In genomic region chr13:20366056-20366455, GRCh38 we compare ENCODE assay signal across 37 cellular contexts.
"Had no signal": no experiment of that assay in that cellular context is flagged by ENCODE, and none has a peak within 500 bp of the region (broad histone marks: within the 10 kb centered on the region; RNA-seq: fewer than 3 reads in every experiment).

No MANE protein-coding gene starts in this region.

- H3K27ac ChIP-seq: KMS-11 had no signal

- DNase-seq: Karpas-422, Kasumi-1, MG63, MM.1S, MV-4-11, NCI-H1048, NCI-H1092, NCI-H1092 treated with DMSO at 0.1 percent for 48 hours, NCI-H1105, NCI-H1105 treated with DMSO at 0.1 percent for 48 hours, NCI-H1417, NCI-H1417 treated with DMSO at 0.1 percent for 48 hours, NCI-H1436, NCI-H1436 treated with DMSO at 0.1 percent for 48 hours, NCI-H146, NCI-H1694, NCI-H1694 treated with DMSO at 0.1 percent for 48 hours, NCI-H187, NCI-H187 treated with DMSO at 0.1 percent for 48 hours, NCI-H1930, NCI-H2029, NCI-H2029 treated with DMSO at 0.1 percent for 48 hours, NCI-H2081, NCI-H2081 treated with DMSO at 0.1 percent for 48 hours, NCI-H2107, NCI-H2171, NCI-H2171 treated with DMSO at 0.1 percent for 48 hours, NCI-H2227 treated with DMSO at 0.1 percent for 48 hours, NCI-H226, NCI-H345, NCI-H446, NCI-H446 treated with DMSO at 0.1 percent for 48 hours, NCI-H510A, NCI-H510A treated with DMSO at 0.1 percent for 48 hours, NCI-H524, NCI-H524 treated with DMSO at 0.1 percent for 48 hours had no signal

- H3K9ac ChIP-seq: KMS-11 had no signal

- H3K27me3 ChIP-seq: MG63 had no signal

- H3K4me3 ChIP-seq: MG63 had no signal

- H3K4me2 ChIP-seq: KMS-11 had no signal

- H3K36me3 ChIP-seq: MG63 had no signal

- H3K9me3 ChIP-seq: MG63 had no signal
